Comparison of ENCODE assay signal across 19 cellular contexts in the genomic region with DNA sequence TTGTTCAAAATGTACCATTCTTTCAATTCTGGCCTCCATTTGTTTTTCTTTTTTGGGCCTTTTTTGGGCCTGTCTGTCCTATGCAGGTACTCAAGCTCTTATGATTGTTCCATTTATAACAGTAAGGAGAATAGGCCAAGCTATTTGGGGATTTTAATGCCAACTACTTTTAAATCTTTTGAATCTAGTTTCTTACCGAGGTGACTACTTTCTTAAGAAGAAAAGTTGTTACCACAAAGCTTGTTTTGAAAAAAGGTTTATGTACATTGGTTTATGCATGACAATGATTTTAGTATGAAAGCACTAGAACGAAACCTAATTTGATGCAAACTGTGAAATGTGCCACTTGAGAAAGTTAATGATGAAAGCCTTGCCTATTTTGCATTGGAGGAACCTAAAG.
DNase-seq lines count a peak whose midpoint lies in the region; ATAC-seq, FAIRE-seq and TF ChIP-seq lines count a peak whose summit lies in the region.
"Had no signal": no experiment of that assay in that cellular context is flagged by ENCODE, and none has a peak within 500 bp of the region (broad histone marks: within the 10 kb centered on the region; RNA-seq: fewer than 3 reads in every experiment).

No MANE protein-coding gene starts in this region.

- no peak for ATAC-seq in WTC11
- ATAC-seq in GM18505 (IDR thresholded peaks at IDR 0.05; ENCODE audit: unreplicated experiment): no peak
- ATAC-seq: activated CD4-positive, alpha-beta T cell treated with anti-CD3 and anti-CD28 coated beads for 36 hours; activated T-cell treated with anti-CD3 and anti-CD28 coated beads, Interleukin-2, amount 50 U/mL, for 4 hours had no signal

- no TSS peak for BruUV-seq in Caco-2 (replicated peaks; lab: Mats Ljungman, UMichigan)

- H3K4me3 ChIP-seq in Caco-2 (ENCODE audit: low read depth, low read length) (no peak overlapping the region), SJCRH30 (peak overlapping the region; percentile 40)
- H3K4me3 ChIP-seq: SJSA1 had no signal

- TF ChIP-seq POLR2A in GM12891 (IDR thresholded peaks at IDR 0.05; ENCODE audit: low read depth, low read length) (no peak), GM18505 (IDR thresholded peaks at IDR 0.05; ENCODE audit: borderline replicate concordance, extremely low read depth, insufficient read depth, insufficient read length) (no peak)

- H3K27me3 ChIP-seq in Caco-2 (replicated peaks; ENCODE audit: control insufficient read depth, insufficient read depth, low read length): no peaks in the 10 kb centered on the region
- no peaks in the 10 kb centered on the region for H3K27me3 ChIP-seq in SJCRH30
- H3K27me3 ChIP-seq in layer of hippocampus (ENCODE audit: control insufficient read depth, insufficient read depth, low read length): no peaks in the 10 kb centered on the region
- H3K27me3 ChIP-seq: esophagus squamous epithelium, SJSA1 had no signal

- H3K36me3 ChIP-seq in Caco-2 (ENCODE audit: control insufficient read depth, insufficient read depth, low read length) (no peaks in the 10 kb centered on the region), SJCRH30 (no peaks in the 10 kb centered on the region)
- H3K36me3 ChIP-seq: SJSA1 had no signal

- H3K4me1 Mint-ChIP-seq in Caco-2 (ENCODE audit: low read depth, unreplicated experiment) (peaks cover 18% of the 10 kb centered on the region), WTC11 (peaks cover 27% of the 10 kb centered on the region)

- H3K27ac Mint-ChIP-seq in Caco-2 (ENCODE audit: unreplicated experiment) (peak overlapping the region; percentile 10), WTC11 (no peak overlapping the region)
- H3K27ac Mint-ChIP-seq: activated CD4-positive, alpha-beta T cell treated with anti-CD3 and anti-CD28 coated beads for 36 hours had no signal

- no peaks in the 10 kb centered on the region for H3K27me3 Mint-ChIP-seq in Caco-2 (ENCODE audit: insufficient read depth, unreplicated experiment)
- H3K27me3 Mint-ChIP-seq in WTC11 (ENCODE audit: low read depth): no peaks in the 10 kb centered on the region

- no peak for FAIRE-seq in GM12891 (lab: Jason Lieb, UNC)

- POLR2A ChIA-PET in Caco-2 (lab: Charles Lee) (no interaction called here), WTC11 (lab: Charles Lee) (interaction anchor here (0.7 kb wide), 1 partner anchor 168 kb away, joined by 3 read pairs; no protein-coding TSS in a partner anchor)

- no peaks in the 10 kb centered on the region for H3K9me3 Mint-ChIP-seq in Caco-2 (ENCODE audit: unreplicated experiment)
- no peaks in the 10 kb centered on the region for H3K9me3 Mint-ChIP-seq in WTC11
- H3K9me3 Mint-ChIP-seq: activated T-cell treated with anti-CD3 and anti-CD28 coated beads, Interleukin-2, amount 50 U/mL, for 4 hours; nephron progenitor cell had no signal

- peaks cover 13% of the 10 kb centered on the region for H3K36me3 Mint-ChIP-seq in Caco-2 (ENCODE audit: insufficient read depth, unreplicated experiment)
- H3K36me3 Mint-ChIP-seq in WTC11: no peaks in the 10 kb centered on the region

- CTCF ChIA-PET in Caco-2 (lab: Charles Lee): interaction anchor here (1.0 kb wide), 1 partner anchor 81 kb away, joined by 5 read pairs; no protein-coding TSS in a partner anchor
- CTCF ChIA-PET in WTC11 (lab: Charles Lee): interaction anchor here (0.8 to 1.5 kb wide), 3 partner anchors 51 to 414 kb away, joined by 3 to 5 read pairs (median 4); no protein-coding TSS in a partner anchor

- DNase-seq in Caco-2 (no peak), SJCRH30 (no peak), pons (ENCODE audit: low spot score) (peak; percentile 38), GM12891 (ENCODE audit: insufficient read length, low spot score) (no peak), WTC11 (ENCODE audit: low spot score) (no peak), SW480 (ENCODE audit: low spot score) (no peak)
- DNase-seq: ACHN; activated CD4-positive, alpha-beta T cell treated with anti-CD3 and anti-CD28 coated beads for 36 hours; activated naive CD4-positive, alpha-beta T cell treated with Interleukin-2 at 50 U/mL for 16 hours; activated T-cell treated with anti-CD3 and anti-CD28 coated beads, Interleukin-2, amount 50 U/mL, for 4 hours; Calu3; effector CD8-positive, alpha-beta T cell; esophagus squamous epithelium; GOT3; NCI-H2029 treated with DMSO at 0.1 percent for 48 hours had no signal

- H3K4me1 ChIP-seq in Caco-2 (peaks cover 4% of the 10 kb centered on the region; the same call in 1 of the 2 replicates), SJCRH30 (peaks cover 26% of the 10 kb centered on the region)

- intact Hi-C loops in Caco-2 (cut with micrococcal nuclease; ENCODE audit: unreplicated experiment): loop anchor here (5.0 kb wide), 1 partner anchor 35 kb away; no protein-coding TSS in a partner anchor

- no peak for TF ChIP-seq CTCF in Caco-2 (IDR thresholded peaks at IDR 0.05; ENCODE audit: insufficient read depth in 1 of 2, low read depth in 1 of 2, low read length in 1 of 2, severe bottlenecking in 1 of 2, unreplicated experiment in 1 of 2)
- no peak for TF ChIP-seq CTCF in WTC11 (IDR thresholded peaks at IDR 0.05)

- H3K27ac ChIP-seq in SJCRH30 (peak overlapping the region; percentile 77), layer of hippocampus (ENCODE audit: low read depth, low read length) (peak overlapping the region; percentile 50)
- H3K27ac ChIP-seq: SJSA1 had no signal

- H3K4me3 Mint-ChIP-seq in Caco-2 (ENCODE audit: unreplicated experiment) (no peak overlapping the region), WTC11 (no peak overlapping the region)
- H3K4me3 Mint-ChIP-seq: activated CD4-positive, alpha-beta T cell treated with anti-CD3 and anti-CD28 coated beads for 36 hours; activated T-cell treated with anti-CD3 and anti-CD28 coated beads, Interleukin-2, amount 50 U/mL, for 4 hours; nephron progenitor cell had no signal

- no peaks in the 10 kb centered on the region for H3K9me3 ChIP-seq in Caco-2
- H3K9me3 ChIP-seq in SJCRH30 (replicated peaks): no peaks in the 10 kb centered on the region
- H3K9me3 ChIP-seq: esophagus squamous epithelium, SJSA1 had no signal

TF ChIP-seq in GM12891, 5 proteins besides CTCF, POLR2A, EP300 and RAD21:
- TF ChIP-seq POU2F2 (IDR thresholded peaks at IDR 0.05; ENCODE audit: low read depth, low read length): no peak
- no peak for TF ChIP-seq POLR2AphosphoS5 (IDR thresholded peaks at IDR 0.05; ENCODE audit: low read depth, low read length)
- TF ChIP-seq PAX5 (IDR thresholded peaks at IDR 0.05; ENCODE audit: insufficient read depth, low read length, severe bottlenecking): no peak
- TF ChIP-seq TAF1 (IDR thresholded peaks at IDR 0.05; ENCODE audit: low read depth, low read length): no peak
- no peak for TF ChIP-seq SPI1 (IDR thresholded peaks at IDR 0.05; ENCODE audit: low read depth, low read length)

TF ChIP-seq in WTC11, 78 proteins besides CTCF, POLR2A, EP300 and RAD21 (continues in another document):
- TF ChIP-seq KAT7 (CRISPR knock-in tag; IDR thresholded peaks at IDR 0.05; ENCODE audit: borderline replicate concordance) (no peak), TP53 (CRISPR knock-in tag; IDR thresholded peaks at IDR 0.05) (no peak), JAZF1 (CRISPR knock-in tag; IDR thresholded peaks at IDR 0.05) (no peak), ZNF121 (CRISPR knock-in tag; IDR thresholded peaks at IDR 0.05) (no peak), CBFB (CRISPR knock-in tag; IDR thresholded peaks at IDR 0.05; ENCODE audit: low read depth) (no peak), NFATC4 (CRISPR knock-in tag; IDR thresholded peaks at IDR 0.05) (no peak), NFYB (CRISPR knock-in tag; conservative IDR thresholded peaks at IDR 0.05; ENCODE audit: low read depth) (no peak), GABPB1 (CRISPR knock-in tag; IDR thresholded peaks at IDR 0.05) (no peak)
- TF ChIP-seq, protein P1, sequence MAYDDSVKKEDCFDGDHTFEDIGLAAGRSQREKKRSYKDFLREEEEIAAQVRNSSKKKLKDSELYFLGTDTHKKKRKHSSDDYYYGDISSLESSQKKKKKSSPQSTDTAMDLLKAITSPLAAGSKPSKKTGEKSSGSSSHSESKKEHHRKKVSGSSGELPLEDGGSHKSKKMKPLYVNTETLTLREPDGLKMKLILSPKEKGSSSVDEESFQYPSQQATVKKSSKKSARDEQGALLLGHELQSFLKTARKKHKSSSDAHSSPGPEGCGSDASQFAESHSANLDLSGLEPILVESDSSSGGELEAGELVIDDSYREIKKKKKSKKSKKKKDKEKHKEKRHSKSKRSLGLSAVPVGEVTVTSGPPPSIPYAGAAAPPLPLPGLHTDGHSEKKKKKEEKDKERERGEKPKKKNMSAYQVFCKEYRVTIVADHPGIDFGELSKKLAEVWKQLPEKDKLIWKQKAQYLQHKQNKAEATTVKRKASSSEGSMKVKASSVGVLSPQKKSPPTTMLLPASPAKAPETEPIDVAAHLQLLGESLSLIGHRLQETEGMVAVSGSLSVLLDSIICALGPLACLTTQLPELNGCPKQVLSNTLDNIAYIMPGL (CRISPR knock-in tag; IDR thresholded peaks at IDR 0.05): no peak
- TF ChIP-seq, protein P2, sequence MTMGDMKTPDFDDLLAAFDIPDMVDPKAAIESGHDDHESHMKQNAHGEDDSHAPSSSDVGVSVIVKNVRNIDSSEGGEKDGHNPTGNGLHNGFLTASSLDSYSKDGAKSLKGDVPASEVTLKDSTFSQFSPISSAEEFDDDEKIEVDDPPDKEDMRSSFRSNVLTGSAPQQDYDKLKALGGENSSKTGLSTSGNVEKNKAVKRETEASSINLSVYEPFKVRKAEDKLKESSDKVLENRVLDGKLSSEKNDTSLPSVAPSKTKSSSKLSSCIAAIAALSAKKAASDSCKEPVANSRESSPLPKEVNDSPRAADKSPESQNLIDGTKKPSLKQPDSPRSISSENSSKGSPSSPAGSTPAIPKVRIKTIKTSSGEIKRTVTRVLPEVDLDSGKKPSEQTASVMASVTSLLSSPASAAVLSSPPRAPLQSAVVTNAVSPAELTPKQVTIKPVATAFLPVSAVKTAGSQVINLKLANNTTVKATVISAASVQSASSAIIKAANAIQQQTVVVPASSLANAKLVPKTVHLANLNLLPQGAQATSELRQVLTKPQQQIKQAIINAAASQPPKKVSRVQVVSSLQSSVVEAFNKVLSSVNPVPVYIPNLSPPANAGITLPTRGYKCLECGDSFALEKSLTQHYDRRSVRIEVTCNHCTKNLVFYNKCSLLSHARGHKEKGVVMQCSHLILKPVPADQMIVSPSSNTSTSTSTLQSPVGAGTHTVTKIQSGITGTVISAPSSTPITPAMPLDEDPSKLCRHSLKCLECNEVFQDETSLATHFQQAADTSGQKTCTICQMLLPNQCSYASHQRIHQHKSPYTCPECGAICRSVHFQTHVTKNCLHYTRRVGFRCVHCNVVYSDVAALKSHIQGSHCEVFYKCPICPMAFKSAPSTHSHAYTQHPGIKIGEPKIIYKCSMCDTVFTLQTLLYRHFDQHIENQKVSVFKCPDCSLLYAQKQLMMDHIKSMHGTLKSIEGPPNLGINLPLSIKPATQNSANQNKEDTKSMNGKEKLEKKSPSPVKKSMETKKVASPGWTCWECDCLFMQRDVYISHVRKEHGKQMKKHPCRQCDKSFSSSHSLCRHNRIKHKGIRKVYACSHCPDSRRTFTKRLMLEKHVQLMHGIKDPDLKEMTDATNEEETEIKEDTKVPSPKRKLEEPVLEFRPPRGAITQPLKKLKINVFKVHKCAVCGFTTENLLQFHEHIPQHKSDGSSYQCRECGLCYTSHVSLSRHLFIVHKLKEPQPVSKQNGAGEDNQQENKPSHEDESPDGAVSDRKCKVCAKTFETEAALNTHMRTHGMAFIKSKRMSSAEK (CRISPR knock-in tag; IDR thresholded peaks at IDR 0.05; ENCODE audit: borderline replicate concordance): no peak
